In genomic region chr4:100306018-100306417, GRCh38 we compare ENCODE assay signal across 25 cellular contexts.
DNase-seq lines count a peak whose midpoint lies in the region; ATAC-seq and TF ChIP-seq lines count a peak whose summit lies in the region.
"Had no signal": no experiment of that assay in that cellular context is flagged by ENCODE, and none has a peak within 500 bp of the region (broad histone marks: within the 10 kb centered on the region; RNA-seq: fewer than 3 reads in every experiment).

No MANE protein-coding gene starts in this region.

- no peak for ATAC-seq in WTC11
- no peak for ATAC-seq in HG02973 (IDR thresholded peaks at IDR 0.05; ENCODE audit: unreplicated experiment)
- ATAC-seq in HG03520 (IDR thresholded peaks at IDR 0.05; ENCODE audit: unreplicated experiment) = no peak
- ATAC-seq: activated T-cell treated with anti-CD3 and anti-CD28 coated beads, Interleukin-2, amount 50 U/mL, for 72 hours; naive thymus-derived CD8-positive, alpha-beta T cell; right cardiac atrium; stimulated activated naive CD8-positive, alpha-beta T cell treated with anti-CD3 and anti-CD28 coated beads, Interleukin-15, amount 100 ng/mL, for 72 hours had no signal

- TF ChIP-seq CTCF in MCF 10A (IDR thresholded peaks at IDR 0.05; ENCODE audit: unreplicated experiment) (no peak), breast epithelium (IDR thresholded peaks at IDR 0.05) (no peak), mammary epithelial cell (conservative IDR thresholded peaks at IDR 0.05 in 1 of 2, IDR thresholded peaks at IDR 0.05 in 1 of 2; ENCODE audit: extremely low read depth in 1 of 2, insufficient read depth in 1 of 2, low read depth in 1 of 2, low read length in 2 of 2) (no peak), WTC11 (IDR thresholded peaks at IDR 0.05) (no peak)

- H3K9me3 ChIP-seq in breast epithelium (no peaks in the 10 kb centered on the region), mammary epithelial cell (replicated peaks; ENCODE audit: insufficient read depth, low read length) (no peaks in the 10 kb centered on the region)
- H3K9me3 ChIP-seq: BLaER1 had no signal

- no peaks in the 10 kb centered on the region for H3K36me3 ChIP-seq in breast epithelium
- no peaks in the 10 kb centered on the region for H3K36me3 ChIP-seq in mammary epithelial cell (ENCODE audit: insufficient read depth, low read length)
- H3K36me3 ChIP-seq: BLaER1 had no signal

- H3K4me2 ChIP-seq in mammary epithelial cell (ENCODE audit: insufficient read depth, low read depth, low read length) = no peak overlapping the region
- H3K4me2 ChIP-seq: BLaER1 had no signal

- CTCF ChIA-PET in MCF 10A (lab: Yijun Ruan, JAX) (interaction anchor here (1.5 kb wide), 1 partner anchor 11 kb away, joined by 3 read pairs; no protein-coding TSS in a partner anchor), mammary epithelial cell (lab: Charles Lee; ENCODE audit: low non-redundant PET) (no interaction called here), WTC11 (lab: Charles Lee) (no interaction called here)

- in situ Hi-C loops in mammary epithelial cell (cut with MboI; ENCODE audit: low sequenced_read_pairs in 2 of 2) = no loop called here

- no peak overlapping the region for H2AFZ ChIP-seq in mammary epithelial cell (ENCODE audit: low read depth, low read length)

- H3K27ac Mint-ChIP-seq in MCF 10A (ENCODE audit: low read depth, unreplicated experiment) (no peak overlapping the region), WTC11 (no peak overlapping the region)
- H3K27ac Mint-ChIP-seq: activated naive CD4-positive, alpha-beta T cell treated with anti-CD3 and anti-CD28 coated beads for 36 hours; activated T-cell treated with anti-CD3 and anti-CD28 coated beads, Interleukin-2, amount 50 U/mL, for 72 hours; naive thymus-derived CD8-positive, alpha-beta T cell had no signal

- BruUV-seq in MCF 10A (replicated peaks; lab: Mats Ljungman, UMichigan) = no TSS peak
- BruUV-seq in mammary epithelial cell (replicated peaks; lab: Mats Ljungman, UMichigan) = no TSS peak

- H3K4me1 Mint-ChIP-seq in MCF 10A (ENCODE audit: insufficient read depth, unreplicated experiment) (no peaks in the 10 kb centered on the region), WTC11 (peaks cover 24% of the 10 kb centered on the region)
- H3K4me1 Mint-ChIP-seq: central memory CD8-positive, alpha-beta T cell; naive thymus-derived CD8-positive, alpha-beta T cell; stimulated activated naive CD8-positive, alpha-beta T cell treated with anti-CD3 and anti-CD28 coated beads, Interleukin-15, amount 100 ng/mL, for 72 hours had no signal

- H3K9me3 Mint-ChIP-seq in MCF 10A (ENCODE audit: unreplicated experiment) = no peaks in the 10 kb centered on the region
- H3K9me3 Mint-ChIP-seq in WTC11 = no peaks in the 10 kb centered on the region
- H3K9me3 Mint-ChIP-seq: activated naive CD4-positive, alpha-beta T cell treated with anti-CD3 and anti-CD28 coated beads for 36 hours; activated T-cell treated with anti-CD3 and anti-CD28 coated beads, Interleukin-2, amount 50 U/mL, for 72 hours; central memory CD8-positive, alpha-beta T cell; naive thymus-derived CD8-positive, alpha-beta T cell; stimulated activated naive CD8-positive, alpha-beta T cell treated with anti-CD3 and anti-CD28 coated beads, Interleukin-15, amount 100 ng/mL, for 72 hours had no signal

- DNase-seq in MCF 10A (ENCODE audit: unreplicated experiment) (peak; percentile 14), breast epithelium (ENCODE audit: low spot score in 2 of 2) (no peak), mammary epithelial cell (peak; percentile 11), iris pigment epithelial cell (ENCODE audit: low read depth) (peak; percentile 76), WTC11 (ENCODE audit: low spot score) (no peak), NCI-H2171 (lab: John Stamatoyannopoulos, UW) (no peak)
- DNase-seq: activated naive CD4-positive, alpha-beta T cell treated with anti-CD3 and anti-CD28 coated beads for 36 hours; activated T-cell treated with anti-CD3 and anti-CD28 coated beads, Interleukin-2, amount 50 U/mL, for 72 hours; Calu3; erythroblast; naive thymus-derived CD8-positive, alpha-beta T cell; NCI-H1694; NCI-H345; NCI-H82; OCI-M1; right cardiac atrium; Right ventricle myocardium superior; stimulated activated naive CD8-positive, alpha-beta T cell treated with anti-CD3 and anti-CD28 coated beads, Interleukin-15, amount 100 ng/mL, for 72 hours; SW 1271; trophoblast cell had no signal

- no peaks in the 10 kb centered on the region for H4K20me1 ChIP-seq in mammary epithelial cell (ENCODE audit: insufficient read depth, low read length)
- H4K20me1 ChIP-seq: BLaER1 had no signal

- intact Hi-C loops in MCF 10A (cut with micrococcal nuclease) = no loop called here
- intact Hi-C loops in breast epithelium (cut with DNase I; ENCODE audit: low total_unique reads) = no loop called here
- intact Hi-C loops in mammary epithelial cell (cut with micrococcal nuclease) = no loop called here

- no peak overlapping the region for H3K9ac ChIP-seq in mammary epithelial cell (ENCODE audit: insufficient read depth, low read length)
- H3K9ac ChIP-seq: BLaER1 had no signal

- no peaks in the 10 kb centered on the region for H3K4me1 ChIP-seq in breast epithelium
- H3K4me1 ChIP-seq in mammary epithelial cell (ENCODE audit: insufficient read depth, low read length) = no peaks in the 10 kb centered on the region
- H3K4me1 ChIP-seq: BLaER1 had no signal

- POLR2A ChIA-PET in MCF 10A (lab: Yijun Ruan, JAX) = no interaction called here
- POLR2A ChIA-PET in WTC11 (lab: Charles Lee) = no interaction called here

- H3K4me3 ChIP-seq in breast epithelium = no peak overlapping the region
- no peak overlapping the region for H3K4me3 ChIP-seq in mammary epithelial cell (replicated peaks in 1 of 3; ENCODE audit: insufficient read depth in 1 of 3, low read depth in 2 of 3, low read length in 3 of 3)
- H3K4me3 ChIP-seq: BLaER1 had no signal

- H3K27ac ChIP-seq in breast epithelium (no peak overlapping the region), mammary epithelial cell (ENCODE audit: insufficient read depth, low read depth, low read length) (no peak overlapping the region)
- H3K27ac ChIP-seq: 22Rv1, BLaER1 had no signal

- no peaks in the 10 kb centered on the region for H3K79me2 ChIP-seq in mammary epithelial cell (ENCODE audit: insufficient read depth, low read length)

- no peak for TF ChIP-seq POLR2A in breast epithelium (IDR thresholded peaks at IDR 0.05)

- dilution Hi-C loops in mammary epithelial cell (cut with HindIII; ENCODE audit: low sequenced_read_pairs) = no loop called here

- H3K27me3 Mint-ChIP-seq in MCF 10A (ENCODE audit: insufficient read depth, unreplicated experiment) = no peaks in the 10 kb centered on the region
- H3K27me3 Mint-ChIP-seq in WTC11 (ENCODE audit: low read depth) = no peaks in the 10 kb centered on the region; the same call in 1 of the 2 replicates

- H3K4me3 Mint-ChIP-seq in MCF 10A (ENCODE audit: unreplicated experiment) (no peak overlapping the region), WTC11 (no peak overlapping the region)
- H3K4me3 Mint-ChIP-seq: activated naive CD4-positive, alpha-beta T cell treated with anti-CD3 and anti-CD28 coated beads for 36 hours; activated T-cell treated with anti-CD3 and anti-CD28 coated beads, Interleukin-2, amount 50 U/mL, for 72 hours; central memory CD8-positive, alpha-beta T cell; naive thymus-derived CD8-positive, alpha-beta T cell; stimulated activated naive CD8-positive, alpha-beta T cell treated with anti-CD3 and anti-CD28 coated beads, Interleukin-15, amount 100 ng/mL, for 72 hours had no signal

- H3K27me3 ChIP-seq in breast epithelium = no peaks in the 10 kb centered on the region
- no peaks in the 10 kb centered on the region for H3K27me3 ChIP-seq in mammary epithelial cell (ENCODE audit: insufficient read depth, low read length)
- H3K27me3 ChIP-seq: BLaER1 had no signal

- no peaks in the 10 kb centered on the region for H3K36me3 Mint-ChIP-seq in MCF 10A (ENCODE audit: insufficient read depth, unreplicated experiment)
- H3K36me3 Mint-ChIP-seq in WTC11 = no peaks in the 10 kb centered on the region
- H3K36me3 Mint-ChIP-seq: naive thymus-derived CD8-positive, alpha-beta T cell had no signal

TF ChIP-seq in WTC11, 78 proteins besides CTCF, POLR2A, EP300 and RAD21:
- TF ChIP-seq, protein P1, sequence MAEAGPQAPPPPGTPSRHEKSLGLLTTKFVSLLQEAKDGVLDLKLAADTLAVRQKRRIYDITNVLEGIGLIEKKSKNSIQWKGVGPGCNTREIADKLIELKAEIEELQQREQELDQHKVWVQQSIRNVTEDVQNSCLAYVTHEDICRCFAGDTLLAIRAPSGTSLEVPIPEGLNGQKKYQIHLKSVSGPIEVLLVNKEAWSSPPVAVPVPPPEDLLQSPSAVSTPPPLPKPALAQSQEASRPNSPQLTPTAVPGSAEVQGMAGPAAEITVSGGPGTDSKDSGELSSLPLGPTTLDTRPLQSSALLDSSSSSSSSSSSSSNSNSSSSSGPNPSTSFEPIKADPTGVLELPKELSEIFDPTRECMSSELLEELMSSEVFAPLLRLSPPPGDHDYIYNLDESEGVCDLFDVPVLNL (CRISPR knock-in tag; IDR thresholded peaks at IDR 0.05; ENCODE audit: borderline replicate concordance, low read depth) = no peak
- TF ChIP-seq TEAD1 (CRISPR knock-in tag; IDR thresholded peaks at IDR 0.05) (no peak), RELA (CRISPR knock-in tag; IDR thresholded peaks at IDR 0.05; ENCODE audit: borderline replicate concordance) (no peak), NFE2L1 (CRISPR knock-in tag; IDR thresholded peaks at IDR 0.05) (no peak), CREB1 (CRISPR knock-in tag; IDR thresholded peaks at IDR 0.05) (no peak), EMX1 (CRISPR knock-in tag; IDR thresholded peaks at IDR 0.05) (no peak)

Comparison
In these comparisons a context has a peak if more than half of its experiments do, and no peak if none do; other contexts are left out.
1. DNase-seq: peak in MCF 10A (single experiment), mammary epithelial cell (single experiment) and iris pigment epithelial cell (single experiment); none in breast epithelium (0 of 2), WTC11 (single experiment) and NCI-H2171 (single experiment).